In the genomic region with DNA sequence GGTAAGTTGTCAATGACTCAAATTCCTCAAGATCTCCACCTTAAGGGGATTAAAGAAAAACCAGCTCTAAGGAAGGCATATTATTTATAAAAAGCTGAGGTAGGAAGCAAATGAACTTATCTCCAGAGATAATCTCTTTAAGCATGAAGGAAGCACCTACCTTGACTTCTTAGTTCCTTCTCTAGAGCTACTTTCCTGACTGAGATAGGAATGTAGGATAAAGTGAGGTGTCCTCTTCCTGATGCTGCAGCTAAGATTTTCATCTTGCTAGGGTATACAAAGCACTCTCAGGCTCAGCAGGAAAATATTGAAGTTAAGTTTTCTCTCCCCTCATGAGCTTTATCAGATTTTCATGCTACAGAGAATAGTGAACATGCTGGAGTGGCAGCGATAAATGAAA, we compare ENCODE assay signal across 1 cellular context.
TF ChIP-seq lines count a peak whose summit lies in the region.

No MANE protein-coding gene starts in this region.

TF ChIP-seq in GM23338, 12 proteins besides CTCF, POLR2A, EP300 and RAD21 (continued from another document):
- TF ChIP-seq POLR2AphosphoS5 (IDR thresholded peaks at IDR 0.05; ENCODE audit: low read depth) = no peak
- TF ChIP-seq EZH2phosphoT487 (IDR thresholded peaks at IDR 0.05; ENCODE audit: unreplicated experiment) = no peak
